23 cellular contexts compared by ENCODE assay signal in genomic region chr2:179471012-179471411, GRCh38.
DNase-seq lines count a peak whose midpoint lies in the region; ATAC-seq, FAIRE-seq and TF ChIP-seq lines count a peak whose summit lies in the region.
"Had no signal": no experiment of that assay in that cellular context is flagged by ENCODE, and none has a peak within 500 bp of the region (broad histone marks: within the 10 kb centered on the region; RNA-seq: fewer than 3 reads in every experiment).

No MANE protein-coding gene starts in this region.

- no peak for TF ChIP-seq EP300 in GM12878 (IDR thresholded peaks at IDR 0.05; ENCODE audit: borderline replicate concordance in 1 of 2, control insufficient read depth in 1 of 2, low read depth in 2 of 2, low read length in 2 of 2)

- no peak overlapping the region for H3K4me2 ChIP-seq in GM12878 (ENCODE audit: control insufficient read depth, insufficient read depth)
- H3K4me2 ChIP-seq: BLaER1 had no signal

- H3K4me1 ChIP-seq in GM12878 (ENCODE audit: control insufficient read depth, insufficient read depth, low read length), result no peaks in the 10 kb centered on the region
- H3K4me1 ChIP-seq: BE2C, BLaER1 had no signal

- BruUV-seq in GM12878 (replicated peaks; lab: Mats Ljungman, UMichigan), result no TSS peak

- H3K27me3 ChIP-seq in GM12878 (replicated peaks in 1 of 2; ENCODE audit: control insufficient read depth in 2 of 2, insufficient read depth in 2 of 2, low read length in 1 of 2), result no peaks in the 10 kb centered on the region
- H3K27me3 ChIP-seq: BE2C, BLaER1 had no signal

- RAD21 ChIA-PET in GM12878 (lab: Charles Lee; ENCODE audit: unreplicated experiment), result no interaction called here

- no peaks in the 10 kb centered on the region for H3K9me3 ChIP-seq in GM12878 (replicated peaks; ENCODE audit: control insufficient read depth, insufficient read depth, low read length)
- H3K9me3 ChIP-seq: BE2C, BLaER1 had no signal

- no peak overlapping the region for H3K9ac ChIP-seq in GM12878 (ENCODE audit: control insufficient read depth, insufficient read depth, low read length)
- H3K9ac ChIP-seq: BLaER1 had no signal

- intact Hi-C loops in GM12878 (cut with micrococcal nuclease; ENCODE audit: unreplicated experiment), result no loop called here
- intact Hi-C loops in left colon (cut with DNase I, micrococcal nuclease), result no loop called here

- no peaks in the 10 kb centered on the region for H3K36me3 ChIP-seq in GM12878 (ENCODE audit: control insufficient read depth in 2 of 2, insufficient read depth in 2 of 2, low read length in 1 of 2)
- H3K36me3 ChIP-seq: BE2C, BLaER1 had no signal

- DNase-seq in GM12878 (ENCODE audit: low read depth, low spot score) (no peak), left colon (no peak), NCI-H524 (lab: John Stamatoyannopoulos, UW) (no peak), foreskin melanocyte (no peak)
- DNase-seq: 8988T; ACHN; BE2C; C1 segment of cervical spinal cord; CD4-positive, alpha-beta memory T cell; CD4-positive, CD25-positive, alpha-beta regulatory T cell; CD8-positive, alpha-beta memory T cell; COR-L47; DMS 273 treated with DMSO at 0.1 percent for 48 hours; DMS153; DMS53; DMS79; DND-41; EL; GDM1 had no signal

- TF ChIP-seq RAD21 in GM12878 (IDR thresholded peaks at IDR 0.05; ENCODE audit: insufficient read depth, low read depth, low read length), result no peak

- no peaks in the 10 kb centered on the region for H4K20me1 ChIP-seq in GM12878 (ENCODE audit: control insufficient read depth, insufficient read depth)
- H4K20me1 ChIP-seq: BLaER1 had no signal

- H3K27ac ChIP-seq in GM12878 (ENCODE audit: control insufficient read depth, insufficient read depth), result no peak overlapping the region
- H3K27ac ChIP-seq: BLaER1 had no signal

- no peak for TF ChIP-seq POLR2A in GM12878 (IDR thresholded peaks at IDR 0.05; ENCODE audit: low read depth, low read length)

- CTCF ChIA-PET in GM12878 (lab: Yijun Ruan, JAX), result no interaction called here

- H3K4me3 ChIP-seq in GM12878, result no peak overlapping the region
- H3K4me3 ChIP-seq: BLaER1 had no signal

- TF ChIP-seq CTCF in GM12878 (IDR thresholded peaks at IDR 0.05 in 2 of 3, conservative IDR thresholded peaks at IDR 0.05 in 1 of 3; ENCODE audit: control insufficient read depth in 2 of 3, extremely low read depth in 1 of 3, insufficient read depth in 1 of 3, low read depth in 3 of 3, low read length in 3 of 3), result no peak

- WGBS in GM12878 (ENCODE audit: insufficient coverage, insufficient replicate concordance, low lambda C conversion rate, missing lambda C conversion rate), result 2% methylated on average over 2 of the region's 2 CpGs

- H2AFZ ChIP-seq in GM12878 (ENCODE audit: control insufficient read depth, low read depth, low read length), result no peak overlapping the region

- no peaks in the 10 kb centered on the region for H3K79me2 ChIP-seq in GM12878 (ENCODE audit: control insufficient read depth, insufficient read depth, low read length)

- ATAC-seq in GM12878 (no peak), left colon (peak; percentile 75), GM18861 (IDR thresholded peaks at IDR 0.05; ENCODE audit: unreplicated experiment) (no peak)

- SMC1A ChIA-PET in GM12878 (lab: Charles Lee; ENCODE audit: uncharacterized antibody, unreplicated experiment), result no interaction called here

- FAIRE-seq in GM12878 (lab: Jason Lieb, UNC), result peak; percentile 13
- FAIRE-seq: A204.1, GM12891 had no signal

- in situ Hi-C loops in GM12878 (cut with MboI), result no loop called here

- POLR2A ChIA-PET in GM12878 (lab: Charles Lee), result no interaction called here

TF ChIP-seq in GM12878, 131 proteins besides CTCF, POLR2A, EP300 and RAD21:
- TF ChIP-seq, protein P1, sequence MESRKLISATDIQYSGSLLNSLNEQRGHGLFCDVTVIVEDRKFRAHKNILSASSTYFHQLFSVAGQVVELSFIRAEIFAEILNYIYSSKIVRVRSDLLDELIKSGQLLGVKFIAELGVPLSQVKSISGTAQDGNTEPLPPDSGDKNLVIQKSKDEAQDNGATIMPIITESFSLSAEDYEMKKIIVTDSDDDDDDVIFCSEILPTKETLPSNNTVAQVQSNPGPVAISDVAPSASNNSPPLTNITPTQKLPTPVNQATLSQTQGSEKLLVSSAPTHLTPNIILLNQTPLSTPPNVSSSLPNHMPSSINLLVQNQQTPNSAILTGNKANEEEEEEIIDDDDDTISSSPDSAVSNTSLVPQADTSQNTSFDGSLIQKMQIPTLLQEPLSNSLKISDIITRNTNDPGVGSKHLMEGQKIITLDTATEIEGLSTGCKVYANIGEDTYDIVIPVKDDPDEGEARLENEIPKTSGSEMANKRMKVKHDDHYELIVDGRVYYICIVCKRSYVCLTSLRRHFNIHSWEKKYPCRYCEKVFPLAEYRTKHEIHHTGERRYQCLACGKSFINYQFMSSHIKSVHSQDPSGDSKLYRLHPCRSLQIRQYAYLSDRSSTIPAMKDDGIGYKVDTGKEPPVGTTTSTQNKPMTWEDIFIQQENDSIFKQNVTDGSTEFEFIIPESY (IDR thresholded peaks at IDR 0.05), result no peak
- no peak for TF ChIP-seq BHLHE40 (IDR thresholded peaks at IDR 0.05; ENCODE audit: borderline replicate concordance in 1 of 2, low read depth in 2 of 2, low read length in 1 of 2)
- no peak for TF ChIP-seq ZNF217 (IDR thresholded peaks at IDR 0.05)
- no peak for TF ChIP-seq ESRRA (IDR thresholded peaks at IDR 0.05; ENCODE audit: low read length)
- no peak for TF ChIP-seq SMARCA5 (IDR thresholded peaks at IDR 0.05)
- no peak for TF ChIP-seq RCOR1 (conservative IDR thresholded peaks at IDR 0.05; ENCODE audit: low read depth, low read length)
- TF ChIP-seq CHD1 (IDR thresholded peaks at IDR 0.05; ENCODE audit: low read depth, low read length), result no peak
- TF ChIP-seq SP1 (IDR thresholded peaks at IDR 0.05; ENCODE audit: low read depth, low read length), result no peak
- TF ChIP-seq E2F8 (IDR thresholded peaks at IDR 0.05; ENCODE audit: low read depth, partially characterized antibody), result no peak
